Comparison of ENCODE assay signal across 2 cellular contexts in the genomic region with DNA sequence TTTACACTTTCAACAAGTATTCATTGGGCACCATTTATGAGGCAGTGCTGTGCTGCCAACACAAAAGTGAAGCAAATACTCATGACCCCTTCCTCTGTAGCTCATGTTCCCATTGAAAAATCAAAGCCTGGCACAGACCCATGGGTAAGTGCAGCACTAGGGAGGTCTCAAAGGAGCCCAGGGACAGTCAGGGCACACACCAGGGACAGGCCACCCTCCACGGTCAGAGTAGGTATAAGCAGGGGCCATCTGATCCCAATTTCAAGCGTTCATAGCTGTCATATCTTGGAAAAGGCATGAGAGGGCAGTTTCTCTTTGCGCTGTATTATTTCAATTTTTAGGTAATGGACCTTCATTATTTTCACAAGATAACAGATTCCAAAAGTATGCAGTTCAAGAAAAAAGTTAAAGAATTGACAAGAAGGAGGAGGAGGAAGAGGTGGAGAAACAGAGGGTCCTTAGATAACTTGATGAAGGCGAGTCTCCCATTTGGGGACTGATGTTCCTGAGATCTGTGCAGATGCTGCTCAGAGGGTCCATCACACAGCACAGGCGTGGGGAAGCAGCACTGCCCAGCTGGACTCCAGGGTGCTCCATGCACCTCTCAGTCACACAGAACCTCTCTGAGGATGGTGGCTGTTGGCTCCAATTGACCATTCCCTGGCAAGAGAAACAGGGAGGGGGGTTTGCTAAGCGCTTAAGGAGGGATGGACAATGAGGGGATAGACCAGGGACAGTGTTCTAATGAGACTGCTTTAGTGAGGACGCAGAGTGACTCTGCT.
TF ChIP-seq lines count a peak whose summit lies in the region.

No MANE protein-coding gene starts in this region.

TF ChIP-seq in A549, 52 proteins besides CTCF, POLR2A, EP300 and RAD21:
- TF ChIP-seq MAFK (IDR thresholded peaks at IDR 0.05; ENCODE audit: partially characterized antibody), result no peak
- no peak for TF ChIP-seq HOXA7 (CRISPR knock-in tag; IDR thresholded peaks at IDR 0.05)
- TF ChIP-seq NFE2L2 (conservative IDR thresholded peaks at IDR 0.05; ENCODE audit: low read length), result no peak
- no peak for TF ChIP-seq MYC (IDR thresholded peaks at IDR 0.05; ENCODE audit: borderline replicate concordance, low read length)
- TF ChIP-seq HEYL (CRISPR knock-in tag; IDR thresholded peaks at IDR 0.05), result no peak
- no peak for TF ChIP-seq SMC3 (IDR thresholded peaks at IDR 0.05)
TF ChIP-seq in A549: peak in this region for 0.

TF ChIP-seq in endothelial cell of umbilical vein, 7 proteins besides CTCF, POLR2A, EP300 and RAD21:
- TF ChIP-seq, protein P1, sequence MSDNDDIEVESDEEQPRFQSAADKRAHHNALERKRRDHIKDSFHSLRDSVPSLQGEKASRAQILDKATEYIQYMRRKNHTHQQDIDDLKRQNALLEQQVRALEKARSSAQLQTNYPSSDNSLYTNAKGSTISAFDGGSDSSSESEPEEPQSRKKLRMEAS (IDR thresholded peaks at IDR 0.05; ENCODE audit: insufficient read depth, insufficient read length), result no peak
- TF ChIP-seq FOS (IDR thresholded peaks at IDR 0.05; ENCODE audit: borderline replicate concordance, insufficient read depth, low read length) (no peak), POLR2AphosphoS5 (IDR thresholded peaks at IDR 0.05; ENCODE audit: insufficient read depth, low read depth, low read length) (no peak), MYC (IDR thresholded peaks at IDR 0.05; ENCODE audit: low read depth, low read length) (no peak), EZH2 (IDR thresholded peaks at IDR 0.05; ENCODE audit: borderline replicate concordance, low read depth, low read length, severe bottlenecking) (no peak), GATA2 (IDR thresholded peaks at IDR 0.05; ENCODE audit: insufficient read depth, insufficient read length, low read depth, low read length) (no peak), JUN (IDR thresholded peaks at IDR 0.05; ENCODE audit: borderline replicate concordance, insufficient read depth, insufficient read length, low read depth) (no peak)
